In the genomic region with DNA sequence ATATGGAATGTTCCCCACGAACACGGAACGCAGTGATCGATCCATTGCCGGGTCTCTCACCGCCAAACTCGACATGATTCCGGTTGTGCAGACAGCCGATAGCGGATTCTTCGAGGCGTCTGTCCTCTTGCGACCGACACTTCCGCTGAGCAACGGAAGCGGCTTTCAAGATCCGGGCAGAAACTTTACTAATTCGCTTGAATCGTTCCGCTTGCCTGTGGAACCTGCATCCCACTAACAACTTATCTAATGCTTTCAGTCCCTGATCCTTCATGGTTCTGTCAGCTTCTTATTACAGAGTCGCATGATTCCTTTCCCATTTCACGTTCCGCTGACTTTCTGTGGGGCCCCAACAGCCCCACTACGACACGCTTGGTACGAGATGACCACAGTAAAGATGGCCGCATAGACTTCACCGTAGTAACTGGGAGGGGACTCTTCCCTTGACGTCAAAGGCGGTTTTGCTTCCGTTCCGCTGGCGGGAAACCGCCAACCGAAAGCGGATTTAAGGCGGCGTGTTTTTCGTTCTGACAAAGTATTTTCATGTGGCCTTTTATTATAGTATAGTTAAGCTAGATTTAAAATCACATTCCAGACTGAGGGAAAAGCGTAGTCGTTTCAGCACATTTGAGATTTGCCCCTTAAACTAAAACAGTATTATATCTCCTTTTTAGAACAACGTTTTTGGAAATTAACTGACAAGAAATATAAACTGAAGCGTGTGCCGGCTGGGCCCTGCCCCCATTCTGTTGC, we compare ENCODE assay signal across 8 cellular contexts. TPM values are rescaled to one million over a fixed set of nuclear protein-coding genes. Genes with fewer than 3 reads are reported as not detected.
A peak's percentile ranks its signal among the peaks of the same experiment; 100 is the strongest.
DNase-seq lines count a peak whose midpoint lies in the region; ATAC-seq and TF ChIP-seq lines count a peak whose summit lies in the region.

A gene with protein sequence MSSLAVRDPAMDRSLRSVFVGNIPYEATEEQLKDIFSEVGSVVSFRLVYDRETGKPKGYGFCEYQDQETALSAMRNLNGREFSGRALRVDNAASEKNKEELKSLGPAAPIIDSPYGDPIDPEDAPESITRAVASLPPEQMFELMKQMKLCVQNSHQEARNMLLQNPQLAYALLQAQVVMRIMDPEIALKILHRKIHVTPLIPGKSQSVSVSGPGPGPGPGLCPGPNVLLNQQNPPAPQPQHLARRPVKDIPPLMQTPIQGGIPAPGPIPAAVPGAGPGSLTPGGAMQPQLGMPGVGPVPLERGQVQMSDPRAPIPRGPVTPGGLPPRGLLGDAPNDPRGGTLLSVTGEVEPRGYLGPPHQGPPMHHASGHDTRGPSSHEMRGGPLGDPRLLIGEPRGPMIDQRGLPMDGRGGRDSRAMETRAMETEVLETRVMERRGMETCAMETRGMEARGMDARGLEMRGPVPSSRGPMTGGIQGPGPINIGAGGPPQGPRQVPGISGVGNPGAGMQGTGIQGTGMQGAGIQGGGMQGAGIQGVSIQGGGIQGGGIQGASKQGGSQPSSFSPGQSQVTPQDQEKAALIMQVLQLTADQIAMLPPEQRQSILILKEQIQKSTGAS (minus strand): TSS at position 121 of the 753 bp plus-strand sequence. CDS start 46 bp downstream, at position 75.

- intact Hi-C loops in left ventricle myocardium superior (cut with micrococcal nuclease) = no loop called here
- intact Hi-C loops in prostate gland (cut with DNase I) = loop anchor here (10.0 kb wide), 1 partner anchor 625 kb away; the partner anchor contains the start of gene PRKG1

- H3K27me3 ChIP-seq in prostate gland (replicated peaks; ENCODE audit: insufficient read depth) = no peaks in the 10 kb centered on the region

- H3K36me3 ChIP-seq in prostate gland = no peaks in the 10 kb centered on the region
- peaks cover 1% of the 10 kb centered on the region for H3K36me3 ChIP-seq in urinary bladder (ENCODE audit: insufficient read depth)

- peak within 1 kb of the TSS; percentile 94 to 96 for H3K27ac ChIP-seq in prostate gland
- H3K27ac ChIP-seq in urinary bladder (ENCODE audit: low read depth) = peak within 1 kb of the TSS; percentile 91

- in situ Hi-C loops in GM13977 (cut with MboI; ENCODE audit: low pct_unique_long_range_greater_than_20kb, low sequenced_read_pairs, unreplicated experiment) = no loop called here

- H3K27ac Mint-ChIP-seq in T-helper 17 cell = peak within 1 kb of the TSS; percentile 100

- H3K4me3 ChIP-seq in prostate gland (peak within 1 kb of the TSS; percentile 67 to 78), urinary bladder (ENCODE audit: low read depth, low read length) (peak within 1 kb of the TSS; percentile 86)

- no peaks in the 10 kb centered on the region for H3K27me3 Mint-ChIP-seq in T-helper 17 cell

- ATAC-seq in HG02884 (IDR thresholded peaks at IDR 0.05; ENCODE audit: unreplicated experiment) = peak; percentile 95
- ATAC-seq in T-helper 17 cell = peak; percentile 90
- peak; percentile 98 for ATAC-seq in left ventricle myocardium superior

- peak; percentile 39 for DNase-seq in GM13977 (ENCODE audit: low spot score)
- peak; percentile 78 for DNase-seq in NCI-H1694 (lab: John Stamatoyannopoulos, UW)
- peak; percentile 76 to 87 (median 82) for DNase-seq in T-helper 17 cell
- DNase-seq in amygdala (lab: John Stamatoyannopoulos, UW) = peak; percentile 52 to 97 (median 86)
- DNase-seq in left ventricle myocardium superior = peak; percentile 89
- DNase-seq in prostate gland (ENCODE audit: low spot score) = peak; percentile 89

- H3K4me1 ChIP-seq in prostate gland (replicated peaks) (peaks cover 12% of the 10 kb centered on the region), urinary bladder (ENCODE audit: insufficient read depth) (no peaks in the 10 kb centered on the region)

- peak within 1 kb of the TSS; percentile 99 for H3K4me3 Mint-ChIP-seq in T-helper 17 cell

- peaks cover 7% of the 10 kb centered on the region for H3K36me3 Mint-ChIP-seq in T-helper 17 cell (ENCODE audit: low read depth)

- under 1% methylated on average over 45 of the region's 45 CpGs for WGBS in prostate gland
- WGBS in urinary bladder = under 1% methylated on average over 45 of the region's 45 CpGs

- TF ChIP-seq CTCF in GM13977 (IDR thresholded peaks at IDR 0.05; ENCODE audit: extremely low read depth, insufficient read depth, missing control alignments) = no peak
- TF ChIP-seq CTCF in prostate gland (IDR thresholded peaks at IDR 0.05) = no peak

- peaks cover 36% of the 10 kb centered on the region for H3K4me1 Mint-ChIP-seq in T-helper 17 cell

- no peaks in the 10 kb centered on the region for H3K9me3 ChIP-seq in T-helper 17 cell (ENCODE audit: control insufficient read depth, low read length, poor library complexity, severe bottlenecking)
- no peaks in the 10 kb centered on the region for H3K9me3 ChIP-seq in prostate gland

- peak; percentile 17 for TF ChIP-seq POLR2A in prostate gland (IDR thresholded peaks at IDR 0.05)

RNA-seq across cellular contexts. Expression of the gene that starts here (rescaled TPM):
- 10 to 100 TPM; 18.6 to 18.7 TPM for total RNA-seq in T-helper 17 cell
- 21.3 TPM for total RNA-seq in left ventricle myocardium superior
- 10 to 100 TPM; 20.9 to 22.4 TPM for total RNA-seq in prostate gland
- total RNA-seq in urinary bladder = 31.5 TPM
- polyA plus RNA-seq in urinary bladder = 23.3 TPM

Comparison
In these comparisons a context has a peak if more than half of its experiments do, and no peak if none do; other contexts are left out.
1. Peak in every context shown above with its lines: DNase-seq, ATAC-seq, H3K4me3 ChIP-seq and H3K27ac ChIP-seq.
2. DNase-seq: peak in every context shown above with its lines; median percentile 89 in left ventricle myocardium superior; 89 in prostate gland; 86 in amygdala; 82 in T-helper 17 cell; 78 in NCI-H1694; 39 in GM13977.